ENCODE assay signal across 9 cellular contexts in genomic region chr22:41425704-41426365, GRCh38. TPM values are rescaled to one million over a fixed set of nuclear protein-coding genes. Genes with fewer than 3 reads are reported as not detected.
DNase-seq lines count a peak whose midpoint lies in the region; ATAC-seq and TF ChIP-seq lines count a peak whose summit lies in the region.
"Had no signal": no experiment of that assay in that cellular context is flagged by ENCODE, and none has a peak within 500 bp of the region (broad histone marks: within the 10 kb centered on the region; RNA-seq: fewer than 3 reads in every experiment).

No MANE protein-coding gene starts in this region.

- peaks cover 0 to 12% (median 9%) of the 10 kb centered on the region in 3 donors for H3K36me3 Mint-ChIP-seq in immature natural killer cell

- POLR2A ChIA-PET in RWPE1 (lab: Yijun Ruan, JAX; ENCODE audit: low non-redundant PET): no interaction called here

- H3K4me3 ChIP-seq in GM12865 (ENCODE audit: low read depth, low read length): no peak overlapping the region

- peaks cover 12 to 18% of the 10 kb centered on the region in 2 donors for H3K4me1 Mint-ChIP-seq in immature natural killer cell

- H3K4me3 Mint-ChIP-seq in immature natural killer cell: peak overlapping the region; percentile 21 to 55 (median 47)

- peak overlapping the region; percentile 65 to 86 (median 76) for H3K27ac Mint-ChIP-seq in immature natural killer cell

- TF ChIP-seq CTCF in GM12865 (IDR thresholded peaks at IDR 0.05; ENCODE audit: insufficient read depth, low read depth, low read length, missing control alignments): no peak
- no peak for TF ChIP-seq CTCF in RWPE1 (conservative IDR thresholded peaks at IDR 0.05; ENCODE audit: low read depth)

- peak overlapping the region; percentile 17; the same call in 1 of the 2 replicates for H3K27ac ChIP-seq in RWPE1
- H3K27ac ChIP-seq: WERI-Rb-1 had no signal

- CTCF ChIA-PET in RWPE1 (lab: Yijun Ruan, JAX): interaction anchor here (0.7 kb wide), 1 partner anchor 92 kb away, joined by 5 read pairs; no protein-coding TSS in a partner anchor

- peaks cover 0 to 2% (median 1%) of the 10 kb centered on the region in 3 donors for H3K27me3 Mint-ChIP-seq in immature natural killer cell (ENCODE audit: low read depth in 3 of 3)

- no peak for ATAC-seq in GM21786 (IDR thresholded peaks at IDR 0.05; ENCODE audit: unreplicated experiment)

- H3K9me3 Mint-ChIP-seq in immature natural killer cell: no peaks in the 10 kb centered on the region

- peak; percentile 65 for DNase-seq in GM12865 (ENCODE audit: low read depth)
- DNase-seq in RWPE1 (ENCODE audit: low spot score): no peak
- peak; percentile 16 to 31 (median 28) for DNase-seq in immature natural killer cell
- no peak for DNase-seq in GM19238 (ENCODE audit: insufficient read length, low spot score)
- no peak for DNase-seq in NCI-H2081 treated with DMSO at 0.1 percent for 48 hours (lab: John Stamatoyannopoulos, UW)
- DNase-seq: GOT3, MV-4-11, WERI-Rb-1 had no signal

RNA-seq across cellular contexts. Expression of gene TOB2, which starts 20.8 kb away (rescaled TPM):
- 10 to 100 TPM in 1 of 3 donors, 1 to 10 TPM in 2; 5.9 to 23.6 (median 8.6) TPM for polyA plus RNA-seq in immature natural killer cell

RNA-seq across cellular contexts. Expression of gene PHF5A, which starts 42.7 kb away (rescaled TPM):
- polyA plus RNA-seq in immature natural killer cell: 10 to 100 TPM; 26.4 to 31.0 (median 29.9) TPM

RNA-seq across cellular contexts. Expression of gene ACO2, which starts 43.1 kb away (rescaled TPM):
- polyA plus RNA-seq in immature natural killer cell: 100 to 1,000 TPM in 2 of 3 donors, 10 to 100 TPM in 1; 77.1 to 115 (median 111) TPM

RNA-seq across cellular contexts. Expression of gene TEF, which starts 44.1 kb away (rescaled TPM):
- 1 to 10 TPM; 1.4 to 3.8 (median 1.8) TPM for polyA plus RNA-seq in immature natural killer cell

Comparison
In these comparisons a context has a peak if more than half of its experiments do, and no peak if none do; other contexts are left out.
1. DNase-seq: peak in GM12865 (single experiment) and immature natural killer cell (3 of 3); none in RWPE1 (single experiment), GM19238 (single experiment) and NCI-H2081 treated with DMSO at 0.1 percent for 48 hours (single experiment).